ENCODE assay signal across 1 cellular context in the genomic region with DNA sequence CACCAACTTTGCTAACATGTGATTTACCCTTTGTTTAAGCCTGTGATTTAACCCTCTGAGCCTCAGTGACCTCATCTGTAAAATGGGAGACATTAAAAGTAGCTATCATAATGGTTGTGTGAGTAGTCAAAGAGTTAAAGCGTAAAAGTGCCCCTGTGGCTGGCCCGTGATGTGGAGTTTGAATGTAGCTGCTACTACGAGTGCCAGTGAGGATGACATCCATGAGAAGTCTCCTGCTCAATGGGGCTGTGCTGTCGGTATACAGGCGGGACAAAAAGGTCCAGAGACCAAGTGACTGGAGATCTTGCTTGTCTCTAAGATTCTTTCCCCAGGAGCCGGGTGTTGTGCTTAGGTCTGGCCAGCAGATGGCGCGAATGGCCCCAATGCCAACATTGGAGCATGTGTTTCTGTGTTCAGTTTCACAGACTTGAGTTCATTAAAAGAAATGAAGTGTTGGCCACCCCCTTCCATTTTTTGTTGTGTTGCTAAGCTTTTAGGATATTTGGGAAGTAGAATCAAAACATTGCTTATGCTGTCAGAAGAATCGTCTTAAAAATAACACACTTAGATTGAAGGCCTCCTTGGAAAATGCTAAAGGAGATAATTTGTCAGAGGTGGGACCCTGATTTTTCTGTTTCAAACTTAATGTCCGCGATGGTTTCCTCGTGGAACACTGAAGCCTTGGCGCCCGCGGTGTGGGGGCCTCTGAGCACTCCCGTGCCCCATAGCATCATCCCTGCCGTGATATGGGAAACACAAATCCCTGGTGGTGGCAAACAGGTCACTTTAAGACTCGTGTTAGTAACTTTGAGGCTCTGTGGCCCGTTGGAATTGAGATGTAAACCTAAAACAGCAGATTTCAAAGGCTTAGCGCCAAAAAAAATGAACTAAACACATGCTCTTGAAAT.
A peak's percentile ranks its signal among the peaks of the same experiment; 100 is the strongest.
TF ChIP-seq lines count a peak whose summit lies in the region.

No MANE protein-coding gene starts in this region.

TF ChIP-seq in HepG2, 621 proteins besides CTCF, POLR2A, EP300 and RAD21 (continued from another document and continues in another):
- TF ChIP-seq, protein P1, sequence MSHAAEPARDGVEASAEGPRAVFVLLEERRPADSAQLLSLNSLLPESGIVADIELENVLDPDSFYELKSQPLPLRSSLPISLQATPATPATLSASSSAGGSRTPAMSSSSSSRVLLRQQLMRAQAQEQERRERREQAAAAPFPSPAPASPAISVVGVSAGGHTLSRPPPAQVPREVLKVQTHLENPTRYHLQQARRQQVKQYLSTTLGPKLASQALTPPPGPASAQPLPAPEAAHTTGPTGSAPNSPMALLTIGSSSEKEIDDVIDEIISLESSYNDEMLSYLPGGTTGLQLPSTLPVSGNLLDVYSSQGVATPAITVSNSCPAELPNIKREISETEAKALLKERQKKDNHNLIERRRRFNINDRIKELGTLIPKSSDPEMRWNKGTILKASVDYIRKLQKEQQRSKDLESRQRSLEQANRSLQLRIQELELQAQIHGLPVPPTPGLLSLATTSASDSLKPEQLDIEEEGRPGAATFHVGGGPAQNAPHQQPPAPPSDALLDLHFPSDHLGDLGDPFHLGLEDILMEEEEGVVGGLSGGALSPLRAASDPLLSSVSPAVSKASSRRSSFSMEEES (CRISPR knock-in tag; IDR thresholded peaks at IDR 0.05): peak; percentile 36; the same call in 1 of the 2 replicates
- TF ChIP-seq ERF (CRISPR knock-in tag; IDR thresholded peaks at IDR 0.05): peak; percentile 81; the same call in 1 of the 2 replicates
- 0 out of 2 replicates have a peak, but pooled peaks have one; percentile 70 for TF ChIP-seq MXD4 (CRISPR knock-in tag; IDR thresholded peaks at IDR 0.05)
- TF ChIP-seq FOXJ3 (CRISPR knock-in tag; IDR thresholded peaks at IDR 0.05; ENCODE audit: borderline replicate concordance): no peak
- TF ChIP-seq SRF (IDR thresholded peaks at IDR 0.05; ENCODE audit: low read depth, low read length): 0 out of 2 replicates have a peak, but pooled peaks have one; percentile 17
- no peak for TF ChIP-seq RAD51 (IDR thresholded peaks at IDR 0.05; ENCODE audit: borderline replicate concordance)
- TF ChIP-seq, protein P2, sequence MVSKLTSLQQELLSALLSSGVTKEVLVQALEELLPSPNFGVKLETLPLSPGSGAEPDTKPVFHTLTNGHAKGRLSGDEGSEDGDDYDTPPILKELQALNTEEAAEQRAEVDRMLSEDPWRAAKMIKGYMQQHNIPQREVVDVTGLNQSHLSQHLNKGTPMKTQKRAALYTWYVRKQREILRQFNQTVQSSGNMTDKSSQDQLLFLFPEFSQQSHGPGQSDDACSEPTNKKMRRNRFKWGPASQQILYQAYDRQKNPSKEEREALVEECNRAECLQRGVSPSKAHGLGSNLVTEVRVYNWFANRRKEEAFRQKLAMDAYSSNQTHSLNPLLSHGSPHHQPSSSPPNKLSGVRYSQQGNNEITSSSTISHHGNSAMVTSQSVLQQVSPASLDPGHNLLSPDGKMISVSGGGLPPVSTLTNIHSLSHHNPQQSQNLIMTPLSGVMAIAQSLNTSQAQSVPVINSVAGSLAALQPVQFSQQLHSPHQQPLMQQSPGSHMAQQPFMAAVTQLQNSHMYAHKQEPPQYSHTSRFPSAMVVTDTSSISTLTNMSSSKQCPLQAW (CRISPR knock-in tag; IDR thresholded peaks at IDR 0.05): peak; percentile 78
- TF ChIP-seq, protein P3, sequence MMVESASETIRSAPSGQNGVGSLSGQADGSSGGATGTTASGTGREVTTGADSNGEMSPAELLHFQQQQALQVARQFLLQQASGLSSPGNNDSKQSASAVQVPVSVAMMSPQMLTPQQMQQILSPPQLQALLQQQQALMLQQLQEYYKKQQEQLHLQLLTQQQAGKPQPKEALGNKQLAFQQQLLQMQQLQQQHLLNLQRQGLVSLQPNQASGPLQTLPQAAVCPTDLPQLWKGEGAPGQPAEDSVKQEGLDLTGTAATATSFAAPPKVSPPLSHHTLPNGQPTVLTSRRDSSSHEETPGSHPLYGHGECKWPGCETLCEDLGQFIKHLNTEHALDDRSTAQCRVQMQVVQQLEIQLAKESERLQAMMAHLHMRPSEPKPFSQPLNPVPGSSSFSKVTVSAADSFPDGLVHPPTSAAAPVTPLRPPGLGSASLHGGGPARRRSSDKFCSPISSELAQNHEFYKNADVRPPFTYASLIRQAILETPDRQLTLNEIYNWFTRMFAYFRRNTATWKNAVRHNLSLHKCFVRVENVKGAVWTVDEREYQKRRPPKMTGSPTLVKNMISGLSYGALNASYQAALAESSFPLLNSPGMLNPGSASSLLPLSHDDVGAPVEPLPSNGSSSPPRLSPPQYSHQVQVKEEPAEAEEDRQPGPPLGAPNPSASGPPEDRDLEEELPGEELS (CRISPR knock-in tag; IDR thresholded peaks at IDR 0.05): 0 out of 2 replicates have a peak, but pooled peaks have one; percentile 27
- TF ChIP-seq, protein P4, sequence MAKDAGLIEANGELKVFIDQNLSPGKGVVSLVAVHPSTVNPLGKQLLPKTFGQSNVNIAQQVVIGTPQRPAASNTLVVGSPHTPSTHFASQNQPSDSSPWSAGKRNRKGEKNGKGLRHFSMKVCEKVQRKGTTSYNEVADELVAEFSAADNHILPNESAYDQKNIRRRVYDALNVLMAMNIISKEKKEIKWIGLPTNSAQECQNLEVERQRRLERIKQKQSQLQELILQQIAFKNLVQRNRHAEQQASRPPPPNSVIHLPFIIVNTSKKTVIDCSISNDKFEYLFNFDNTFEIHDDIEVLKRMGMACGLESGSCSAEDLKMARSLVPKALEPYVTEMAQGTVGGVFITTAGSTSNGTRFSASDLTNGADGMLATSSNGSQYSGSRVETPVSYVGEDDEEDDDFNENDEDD (CRISPR knock-in tag; IDR thresholded peaks at IDR 0.05; ENCODE audit: borderline replicate concordance): 0 out of 2 replicates have a peak, but pooled peaks have one; percentile 33
- peak; percentile 41; the same call in 1 of the 2 replicates for TF ChIP-seq MYC (CRISPR knock-in tag; IDR thresholded peaks at IDR 0.05; ENCODE audit: borderline replicate concordance)
- TF ChIP-seq, protein P5, sequence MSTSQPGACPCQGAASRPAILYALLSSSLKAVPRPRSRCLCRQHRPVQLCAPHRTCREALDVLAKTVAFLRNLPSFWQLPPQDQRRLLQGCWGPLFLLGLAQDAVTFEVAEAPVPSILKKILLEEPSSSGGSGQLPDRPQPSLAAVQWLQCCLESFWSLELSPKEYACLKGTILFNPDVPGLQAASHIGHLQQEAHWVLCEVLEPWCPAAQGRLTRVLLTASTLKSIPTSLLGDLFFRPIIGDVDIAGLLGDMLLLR (CRISPR knock-in tag; IDR thresholded peaks at IDR 0.05): 0 out of 2 replicates have a peak, but pooled peaks have one; percentile 51
- peak; percentile 90 for TF ChIP-seq STAG1 (CRISPR knock-in tag; IDR thresholded peaks at IDR 0.05)
- TF ChIP-seq ATF7-NPFF (CRISPR knock-in tag; IDR thresholded peaks at IDR 0.05; ENCODE audit: low read depth): peak; percentile 53; the same call in 1 of the 2 replicates
- TF ChIP-seq KDM5B (CRISPR knock-in tag; IDR thresholded peaks at IDR 0.05; ENCODE audit: borderline replicate concordance): 0 out of 2 replicates have a peak, but pooled peaks have one; percentile 61
- TF ChIP-seq CEBPG (CRISPR knock-in tag; IDR thresholded peaks at IDR 0.05): peak; percentile 17; the same call in 1 of the 2 replicates
- TF ChIP-seq ZNF350 (CRISPR knock-in tag; IDR thresholded peaks at IDR 0.05; ENCODE audit: borderline replicate concordance, low read depth): peak; percentile 25; the same call in 1 of the 2 replicates
- peak; percentile 41; the same call in 1 of the 2 replicates for TF ChIP-seq FOXA3 (CRISPR knock-in tag; IDR thresholded peaks at IDR 0.05)
- TF ChIP-seq, protein P6, sequence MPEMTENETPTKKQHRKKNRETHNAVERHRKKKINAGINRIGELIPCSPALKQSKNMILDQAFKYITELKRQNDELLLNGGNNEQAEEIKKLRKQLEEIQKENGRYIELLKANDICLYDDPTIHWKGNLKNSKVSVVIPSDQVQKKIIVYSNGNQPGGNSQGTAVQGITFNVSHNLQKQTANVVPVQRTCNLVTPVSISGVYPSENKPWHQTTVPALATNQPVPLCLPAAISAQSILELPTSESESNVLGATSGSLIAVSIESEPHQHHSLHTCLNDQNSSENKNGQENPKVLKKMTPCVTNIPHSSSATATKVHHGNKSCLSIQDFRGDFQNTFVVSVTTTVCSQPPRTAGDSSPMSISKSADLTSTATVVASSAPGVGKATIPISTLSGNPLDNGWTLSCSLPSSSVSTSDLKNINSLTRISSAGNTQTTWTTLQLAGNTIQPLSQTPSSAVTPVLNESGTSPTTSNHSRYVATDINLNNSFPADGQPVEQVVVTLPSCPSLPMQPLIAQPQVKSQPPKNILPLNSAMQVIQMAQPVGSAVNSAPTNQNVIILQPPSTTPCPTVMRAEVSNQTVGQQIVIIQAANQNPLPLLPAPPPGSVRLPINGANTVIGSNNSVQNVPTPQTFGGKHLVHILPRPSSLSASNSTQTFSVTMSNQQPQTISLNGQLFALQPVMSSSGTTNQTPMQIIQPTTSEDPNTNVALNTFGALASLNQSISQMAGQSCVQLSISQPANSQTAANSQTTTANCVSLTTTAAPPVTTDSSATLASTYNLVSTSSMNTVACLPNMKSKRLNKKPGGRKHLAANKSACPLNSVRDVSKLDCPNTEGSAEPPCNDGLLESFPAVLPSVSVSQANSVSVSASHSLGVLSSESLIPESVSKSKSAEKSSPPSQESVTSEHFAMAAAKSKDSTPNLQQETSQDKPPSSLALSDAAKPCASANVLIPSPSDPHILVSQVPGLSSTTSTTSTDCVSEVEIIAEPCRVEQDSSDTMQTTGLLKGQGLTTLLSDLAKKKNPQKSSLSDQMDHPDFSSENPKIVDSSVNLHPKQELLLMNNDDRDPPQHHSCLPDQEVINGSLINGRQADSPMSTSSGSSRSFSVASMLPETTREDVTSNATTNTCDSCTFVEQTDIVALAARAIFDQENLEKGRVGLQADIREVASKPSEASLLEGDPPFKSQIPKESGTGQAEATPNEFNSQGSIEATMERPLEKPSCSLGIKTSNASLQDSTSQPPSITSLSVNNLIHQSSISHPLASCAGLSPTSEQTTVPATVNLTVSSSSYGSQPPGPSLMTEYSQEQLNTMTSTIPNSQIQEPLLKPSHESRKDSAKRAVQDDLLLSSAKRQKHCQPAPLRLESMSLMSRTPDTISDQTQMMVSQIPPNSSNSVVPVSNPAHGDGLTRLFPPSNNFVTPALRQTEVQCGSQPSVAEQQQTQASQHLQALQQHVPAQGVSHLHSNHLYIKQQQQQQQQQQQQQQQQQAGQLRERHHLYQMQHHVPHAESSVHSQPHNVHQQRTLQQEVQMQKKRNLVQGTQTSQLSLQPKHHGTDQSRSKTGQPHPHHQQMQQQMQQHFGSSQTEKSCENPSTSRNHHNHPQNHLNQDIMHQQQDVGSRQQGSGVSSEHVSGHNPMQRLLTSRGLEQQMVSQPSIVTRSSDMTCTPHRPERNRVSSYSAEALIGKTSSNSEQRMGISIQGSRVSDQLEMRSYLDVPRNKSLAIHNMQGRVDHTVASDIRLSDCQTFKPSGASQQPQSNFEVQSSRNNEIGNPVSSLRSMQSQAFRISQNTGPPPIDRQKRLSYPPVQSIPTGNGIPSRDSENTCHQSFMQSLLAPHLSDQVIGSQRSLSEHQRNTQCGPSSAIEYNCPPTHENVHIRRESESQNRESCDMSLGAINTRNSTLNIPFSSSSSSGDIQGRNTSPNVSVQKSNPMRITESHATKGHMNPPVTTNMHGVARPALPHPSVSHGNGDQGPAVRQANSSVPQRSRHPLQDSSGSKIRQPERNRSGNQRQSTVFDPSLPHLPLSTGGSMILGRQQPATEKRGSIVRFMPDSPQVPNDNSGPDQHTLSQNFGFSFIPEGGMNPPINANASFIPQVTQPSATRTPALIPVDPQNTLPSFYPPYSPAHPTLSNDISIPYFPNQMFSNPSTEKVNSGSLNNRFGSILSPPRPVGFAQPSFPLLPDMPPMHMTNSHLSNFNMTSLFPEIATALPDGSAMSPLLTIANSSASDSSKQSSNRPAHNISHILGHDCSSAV (CRISPR knock-in tag; IDR thresholded peaks at IDR 0.05; ENCODE audit: borderline replicate concordance): no peak
- TF ChIP-seq TBX2 (CRISPR knock-in tag; IDR thresholded peaks at IDR 0.05; ENCODE audit: borderline replicate concordance): peak; percentile 24; the same call in 1 of the 2 replicates
- TF ChIP-seq GABPB1 (CRISPR knock-in tag; IDR thresholded peaks at IDR 0.05): peak; percentile 24; the same call in 1 of the 2 replicates
- 0 out of 2 replicates have a peak, but pooled peaks have one; percentile 60 for TF ChIP-seq AHR (CRISPR knock-in tag; IDR thresholded peaks at IDR 0.05)
- peak; percentile 83 for TF ChIP-seq ZNF501 (CRISPR knock-in tag; IDR thresholded peaks at IDR 0.05)
- TF ChIP-seq NFIB (CRISPR knock-in tag; IDR thresholded peaks at IDR 0.05; ENCODE audit: borderline replicate concordance): no peak
- peak; percentile 22; the same call in 1 of the 2 replicates for TF ChIP-seq HNF4A (CRISPR knock-in tag; IDR thresholded peaks at IDR 0.05)
- 0 out of 2 replicates have a peak, but pooled peaks have one; percentile 59 for TF ChIP-seq ZNF891 (CRISPR knock-in tag; IDR thresholded peaks at IDR 0.05)
- TF ChIP-seq IRF2 (CRISPR knock-in tag; IDR thresholded peaks at IDR 0.05): 0 out of 2 replicates have a peak, but pooled peaks have one; percentile 41
- TF ChIP-seq NCOA2 (CRISPR knock-in tag; IDR thresholded peaks at IDR 0.05): no peak
- peak; percentile 11; the same call in 1 of the 2 replicates for TF ChIP-seq SUZ12 (IDR thresholded peaks at IDR 0.05; ENCODE audit: low read depth, low read length)
- TF ChIP-seq CHCHD3 (CRISPR knock-in tag; IDR thresholded peaks at IDR 0.05): no peak
- TF ChIP-seq, protein P7, sequence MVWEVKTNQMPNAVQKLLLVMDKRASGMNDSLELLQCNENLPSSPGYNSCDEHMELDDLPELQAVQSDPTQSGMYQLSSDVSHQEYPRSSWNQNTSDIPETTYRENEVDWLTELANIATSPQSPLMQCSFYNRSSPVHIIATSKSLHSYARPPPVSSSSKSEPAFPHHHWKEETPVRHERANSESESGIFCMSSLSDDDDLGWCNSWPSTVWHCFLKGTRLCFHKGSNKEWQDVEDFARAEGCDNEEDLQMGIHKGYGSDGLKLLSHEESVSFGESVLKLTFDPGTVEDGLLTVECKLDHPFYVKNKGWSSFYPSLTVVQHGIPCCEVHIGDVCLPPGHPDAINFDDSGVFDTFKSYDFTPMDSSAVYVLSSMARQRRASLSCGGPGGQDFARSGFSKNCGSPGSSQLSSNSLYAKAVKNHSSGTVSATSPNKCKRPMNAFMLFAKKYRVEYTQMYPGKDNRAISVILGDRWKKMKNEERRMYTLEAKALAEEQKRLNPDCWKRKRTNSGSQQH (CRISPR knock-in tag; IDR thresholded peaks at IDR 0.05; ENCODE audit: low read depth): 0 out of 2 replicates have a peak, but pooled peaks have one; percentile 18
- TF ChIP-seq ZNF572 (CRISPR knock-in tag; IDR thresholded peaks at IDR 0.05): 0 out of 2 replicates have a peak, but pooled peaks have one; percentile 5
- TF ChIP-seq ZNF331 (CRISPR knock-in tag; IDR thresholded peaks at IDR 0.05): 0 out of 2 replicates have a peak, but pooled peaks have one; percentile 36
- TF ChIP-seq GPN1 (CRISPR knock-in tag; IDR thresholded peaks at IDR 0.05; ENCODE audit: borderline replicate concordance): no peak
- TF ChIP-seq, protein P8, sequence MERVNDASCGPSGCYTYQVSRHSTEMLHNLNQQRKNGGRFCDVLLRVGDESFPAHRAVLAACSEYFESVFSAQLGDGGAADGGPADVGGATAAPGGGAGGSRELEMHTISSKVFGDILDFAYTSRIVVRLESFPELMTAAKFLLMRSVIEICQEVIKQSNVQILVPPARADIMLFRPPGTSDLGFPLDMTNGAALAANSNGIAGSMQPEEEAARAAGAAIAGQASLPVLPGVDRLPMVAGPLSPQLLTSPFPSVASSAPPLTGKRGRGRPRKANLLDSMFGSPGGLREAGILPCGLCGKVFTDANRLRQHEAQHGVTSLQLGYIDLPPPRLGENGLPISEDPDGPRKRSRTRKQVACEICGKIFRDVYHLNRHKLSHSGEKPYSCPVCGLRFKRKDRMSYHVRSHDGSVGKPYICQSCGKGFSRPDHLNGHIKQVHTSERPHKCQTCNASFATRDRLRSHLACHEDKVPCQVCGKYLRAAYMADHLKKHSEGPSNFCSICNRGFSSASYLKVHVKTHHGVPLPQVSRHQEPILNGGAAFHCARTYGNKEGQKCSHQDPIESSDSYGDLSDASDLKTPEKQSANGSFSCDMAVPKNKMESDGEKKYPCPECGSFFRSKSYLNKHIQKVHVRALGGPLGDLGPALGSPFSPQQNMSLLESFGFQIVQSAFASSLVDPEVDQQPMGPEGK (CRISPR knock-in tag; IDR thresholded peaks at IDR 0.05): peak; percentile 34; the same call in 1 of the 2 replicates
